In genomic region chr1:17125756-17126237, GRCh38 we compare ENCODE assay signal across 7 cellular contexts. TPM values are rescaled to one million over a fixed set of nuclear protein-coding genes. Genes with fewer than 3 reads are reported as not detected.
DNase-seq lines count a peak whose midpoint lies in the region; ATAC-seq and TF ChIP-seq lines count a peak whose summit lies in the region.

No MANE protein-coding gene starts in this region.

- ATAC-seq in activated naive CD8-positive, alpha-beta T cell treated with anti-CD3 and anti-CD28 coated beads, Interleukin-2, amount 10 ng/mL, durations not matched to agents 7 days and 5 days (ENCODE audit: low read depth), result peak; percentile 86
- ATAC-seq in aorta (ENCODE audit: low FRiP score), result peak; percentile 91

- H3K36me3 Mint-ChIP-seq in activated naive CD8-positive, alpha-beta T cell treated with anti-CD3 and anti-CD28 coated beads, Interleukin-2, amount 10 ng/mL, durations not matched to agents 7 days and 5 days, result no peaks in the 10 kb centered on the region

- intact Hi-C loops in cardiac septum (cut with DNase I), result loop anchor here (1.0 to 5.0 kb wide), 3 partner anchors 112 to 282 kb away; no protein-coding TSS in a partner anchor
- intact Hi-C loops in aorta (cut with DNase I), result loop anchor here (1.0 to 10.0 kb wide), 4 partner anchors 112 to 282 kb away; no protein-coding TSS in a partner anchor

- no peak overlapping the region for H3K4me3 Mint-ChIP-seq in activated naive CD8-positive, alpha-beta T cell treated with anti-CD3 and anti-CD28 coated beads, Interleukin-2, amount 10 ng/mL, durations not matched to agents 7 days and 5 days

- H3K27me3 ChIP-seq in MG63, result no peaks in the 10 kb centered on the region
- no peaks in the 10 kb centered on the region for H3K27me3 ChIP-seq in aorta (ENCODE audit: control insufficient read depth in 1 of 2, insufficient read depth in 2 of 2, low read length in 1 of 2)

- POLR2A ChIA-PET in activated naive CD8-positive, alpha-beta T cell treated with anti-CD3 and anti-CD28 coated beads, Interleukin-2, amount 10 ng/mL, durations not matched to agents 7 days and 5 days (lab: Charles Lee), result interaction anchor here (0.7 to 1.5 kb wide), 2 partner anchors 82 to 99 kb away, joined by 3 to 4 read pairs; no protein-coding TSS in a partner anchor

- WGBS in aorta, 2 donors, result 9 to 12% methylated on average over 16 of the region's 16 CpGs

- H3K27ac ChIP-seq in aorta (ENCODE audit: low read depth in 1 of 2, low read length in 2 of 2), result no peak overlapping the region

- H3K27me3 Mint-ChIP-seq in activated naive CD8-positive, alpha-beta T cell treated with anti-CD3 and anti-CD28 coated beads, Interleukin-2, amount 10 ng/mL, durations not matched to agents 7 days and 5 days, result peaks cover 24% of the 10 kb centered on the region

- no peaks in the 10 kb centered on the region for H3K4me1 ChIP-seq in aorta (ENCODE audit: control insufficient read depth in 1 of 2, insufficient read depth in 2 of 2, low read length in 2 of 2)

- no peak overlapping the region for H3K4me3 ChIP-seq in GM12864 (ENCODE audit: low read depth, low read length)
- no peak overlapping the region for H3K4me3 ChIP-seq in MG63
- H3K4me3 ChIP-seq in aorta (ENCODE audit: low read length in 2 of 2), result no peak overlapping the region

- no peaks in the 10 kb centered on the region for H3K9me3 Mint-ChIP-seq in activated naive CD8-positive, alpha-beta T cell treated with anti-CD3 and anti-CD28 coated beads, Interleukin-2, amount 10 ng/mL, durations not matched to agents 7 days and 5 days

- DNase-seq in GM12864 (ENCODE audit: low read depth) (no peak), MG63 (peak; percentile 71), SW480 (ENCODE audit: low spot score) (peak; percentile 80), cardiac septum (ENCODE audit: low spot score) (peak; percentile 95), putamen (ENCODE audit: low spot score) (peak; percentile 63), aorta (peak; percentile 92 to 97)
- DNase-seq in activated naive CD8-positive, alpha-beta T cell treated with anti-CD3 and anti-CD28 coated beads, Interleukin-2, amount 10 ng/mL, durations not matched to agents 7 days and 5 days, result peak; percentile 90

- TF ChIP-seq CTCF in GM12864 (IDR thresholded peaks at IDR 0.05; ENCODE audit: low read depth, low read length, missing control alignments), result peak; percentile 94

- H3K36me3 ChIP-seq in MG63, result no peaks in the 10 kb centered on the region
- no peaks in the 10 kb centered on the region for H3K36me3 ChIP-seq in aorta (ENCODE audit: control insufficient read depth in 1 of 2, insufficient read depth in 2 of 2, low read length in 1 of 2)

- H3K9me3 ChIP-seq in MG63, result no peaks in the 10 kb centered on the region
- H3K9me3 ChIP-seq in aorta (ENCODE audit: control insufficient read depth, low read length), result no peaks in the 10 kb centered on the region

- no peak overlapping the region for H3K27ac Mint-ChIP-seq in activated naive CD8-positive, alpha-beta T cell treated with anti-CD3 and anti-CD28 coated beads, Interleukin-2, amount 10 ng/mL, durations not matched to agents 7 days and 5 days

- peaks cover 4% of the 10 kb centered on the region for H3K4me1 Mint-ChIP-seq in activated naive CD8-positive, alpha-beta T cell treated with anti-CD3 and anti-CD28 coated beads, Interleukin-2, amount 10 ng/mL, durations not matched to agents 7 days and 5 days

RNA-seq across cellular contexts. Expression of gene PADI2, which starts 6.5 kb away (rescaled TPM):
- total RNA-seq in MG63 (2014; rRNA removed; shearing (Covaris generic); ENCODE audit: low replicate concordance), result 0.20 TPM in 1 of 2 replicates, not detected in the other
- total RNA-seq in activated naive CD8-positive, alpha-beta T cell treated with anti-CD3 and anti-CD28 coated beads, Interleukin-2, amount 10 ng/mL, durations not matched to agents 7 days and 5 days, result under 1 TPM; 0.08 to 0.23 TPM
- total RNA-seq in cardiac septum, result 1.3 TPM
- total RNA-seq in aorta, result 1 to 10 TPM; 1.8 to 2.2 TPM
- 1 to 10 TPM in 1 of 2 donors, under 1 TPM in 1; 0.87 to 2.9 TPM for polyA plus RNA-seq in aorta
